Comparison of ENCODE assay signal across 36 cellular contexts in the genomic region with DNA sequence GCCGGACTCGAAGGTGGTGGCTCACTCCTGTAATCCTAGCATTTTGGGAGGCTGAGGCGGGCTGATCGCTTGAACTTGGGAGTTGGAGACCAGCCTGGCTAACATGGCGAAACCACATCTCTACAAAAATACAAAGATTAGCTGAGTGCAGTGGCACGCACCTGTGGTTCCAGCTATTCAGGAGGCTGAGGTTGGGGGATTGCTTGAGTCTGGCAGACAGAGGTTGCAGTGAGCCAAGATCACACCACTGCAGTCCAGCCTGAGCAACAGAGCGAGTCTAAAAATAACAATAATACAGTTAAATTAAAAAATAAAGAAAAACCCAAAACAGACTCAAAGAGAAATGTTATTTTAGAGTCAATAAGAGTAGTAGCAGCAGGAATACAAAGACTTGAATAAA.
"Had no signal": no experiment of that assay in that cellular context is flagged by ENCODE, and none has a peak within 500 bp of the region (broad histone marks: within the 10 kb centered on the region; RNA-seq: fewer than 3 reads in every experiment).

No MANE protein-coding gene starts in this region.

- H3K27me3 Mint-ChIP-seq: activated naive CD8-positive, alpha-beta T cell had no signal

- H3K36me3 Mint-ChIP-seq: activated CD8-positive, alpha-beta memory T cell treated with anti-CD3 and anti-CD28 coated beads, Interleukin-2, amount 10 ng/mL, durations not matched to agents 7 days and 5 days; activated naive CD4-positive, alpha-beta T cell treated with anti-CD3 and anti-CD28 coated beads, Interleukin-2, amount 10 ng/mL, durations not matched to agents 7 days and 5 days; activated naive CD4-positive, alpha-beta T cell treated with anti-CD3 and anti-CD28 coated beads, Interleukin-2, amount 50 U/mL, for 24 hours; activated naive CD8-positive, alpha-beta T cell; activated naive CD8-positive, alpha-beta T cell treated with anti-CD3 and anti-CD28 coated beads, Interleukin-2, amount 10 ng/mL, durations not matched to agents 7 days and 5 days; brain had no signal

- H3K9me3 Mint-ChIP-seq: activated B cell treated with CpG ODN at 0.5 μM for 24 hours; activated CD4-positive, alpha-beta memory T cell treated with anti-CD3 and anti-CD28 coated beads, Interleukin-2, amount 10 ng/mL, durations not matched to agents 7 days and 5 days; activated CD4-positive, alpha-beta T cell treated with anti-CD3 and anti-CD28 coated beads, Interleukin-2, amount 10 ng/mL, durations not matched to agents 24 days and 14 days; activated naive CD4-positive, alpha-beta T cell treated with anti-CD3 and anti-CD28 coated beads, Interleukin-2, amount 10 ng/mL, durations not matched to agents 7 days and 5 days; activated naive CD4-positive, alpha-beta T cell treated with anti-CD3 and anti-CD28 coated beads, Interleukin-2, amount 50 U/mL, for 24 hours; activated naive CD8-positive, alpha-beta T cell treated with anti-CD3 and anti-CD28 coated beads, Interleukin-2, amount 10 ng/mL, durations not matched to agents 7 days and 5 days; activated naive CD8-positive, alpha-beta T cell treated with anti-CD3 and anti-CD28 coated beads, Interleukin-2, amount 50 U/mL, for 24 hours; activated T-cell treated with anti-CD3 and anti-CD28 coated beads, Interleukin-2, amount 50 U/mL, for 24 hours; activated T-helper 2 cell treated with anti-CD3 and anti-CD28 coated beads, Interferon-gamma antibody, Interleukin-2, Interleukin-4, amounts not matched to agents 10 μg/mL and 5 μg/mL and 100 μg/mL, durations not matched to agents 14 hours and 24 hours and 36 hours; central memory CD8-positive, alpha-beta T cell; T-helper 1 cell treated with Interleukin-12 subunit alpha and Interleukin-12 subunit beta and Interleukin-4 antibody, amounts not matched to agents 30 μg/mL and 1 μg/mL, for 36 hours; T-helper 2 cell treated with Interferon-gamma antibody and Interleukin-4, amounts not matched to agents 5 μg/mL and 100 μg/mL, for 36 hours had no signal

- H3K4me1 Mint-ChIP-seq: activated CD4-positive, alpha-beta memory T cell treated with anti-CD3 and anti-CD28 coated beads, Interleukin-2, amount 10 ng/mL, durations not matched to agents 7 days and 5 days; activated CD4-positive, alpha-beta T cell treated with anti-CD3 and anti-CD28 coated beads, Interleukin-2, amount 10 ng/mL, durations not matched to agents 24 days and 14 days; activated naive CD4-positive, alpha-beta T cell treated with anti-CD3 and anti-CD28 coated beads, Interleukin-2, amount 10 ng/mL, durations not matched to agents 7 days and 5 days; activated naive CD4-positive, alpha-beta T cell treated with anti-CD3 and anti-CD28 coated beads, Interleukin-2, amount 50 U/mL, for 24 hours; brain; central memory CD8-positive, alpha-beta T cell had no signal

- DNase-seq: activated B cell treated with CpG ODN at 0.5 μM for 24 hours; activated CD4-positive, alpha-beta memory T cell treated with anti-CD3 and anti-CD28 coated beads, Interleukin-2, amount 10 ng/mL, durations not matched to agents 7 days and 5 days; activated CD4-positive, alpha-beta T cell treated with anti-CD3 and anti-CD28 coated beads for 4 hours; activated CD4-positive, alpha-beta T cell treated with anti-CD3 and anti-CD28 coated beads, Interleukin-2, amount 10 ng/mL, durations not matched to agents 24 days and 14 days; activated CD4-positive, alpha-beta T cell treated with anti-CD3 and anti-CD28 coated beads, Interleukin-2, amount 50 U/mL, for 1 hour; activated CD4-positive, alpha-beta T cell treated with anti-CD3 and anti-CD28 coated beads, Interleukin-2, amount 50 U/mL, for 4 hours; activated CD4-positive, CD25-positive, alpha-beta regulatory T cell treated with anti-CD3 and anti-CD28 coated beads, Interleukin-2, amount 50 U/mL, for 72 hours; activated CD8-positive, alpha-beta memory T cell treated with anti-CD3 and anti-CD28 coated beads for 24 hours; activated CD8-positive, alpha-beta memory T cell treated with anti-CD3 and anti-CD28 coated beads, Interleukin-2, amount 10 ng/mL, durations not matched to agents 7 days and 5 days; activated CD8-positive, alpha-beta memory T cell treated with anti-CD3 and anti-CD28 coated beads, Interleukin-2, amount 50 U/mL, for 48 hours; activated CD8-positive, alpha-beta T cell treated with anti-CD3 and anti-CD28 coated beads, Interleukin-2, amount 10 ng/mL, durations not matched to agents 7 days and 5 days; activated effector memory CD4-positive, alpha-beta T cell treated with Interleukin-2 at 50 U/mL for 16 hours; activated gamma-delta T cell; activated naive CD4-positive, alpha-beta T cell treated with anti-CD3 and anti-CD28 coated beads, Interleukin-2, amount 10 ng/mL, durations not matched to agents 7 days and 5 days; activated naive CD4-positive, alpha-beta T cell treated with Interleukin-2 at 50 U/mL for 16 hours; activated naive CD8-positive, alpha-beta T cell treated with anti-CD3 and anti-CD28 coated beads, Interleukin-2, amount 10 ng/mL, durations not matched to agents 7 days and 5 days; activated naive CD8-positive, alpha-beta T cell treated with anti-CD3 and anti-CD28 coated beads, Interleukin-2, amount 50 U/mL, for 24 hours; activated T-cell treated with anti-CD3 and anti-CD28 coated beads, Interleukin-2, amount 50 U/mL, for 24 hours; activated T-cell treated with anti-CD3 and anti-CD28 coated beads, Interleukin-2, amount 50 U/mL, for 48 hours; amygdala; anterior cingulate cortex; caudate nucleus; cerebellar nuclear complex; T-helper 1 cell; T-helper 2 cell; T-helper 9 cell had no signal

- H3K4me3 Mint-ChIP-seq: activated B cell treated with CpG ODN at 0.5 μM for 24 hours; activated CD4-positive, alpha-beta memory T cell treated with anti-CD3 and anti-CD28 coated beads, Interleukin-2, amount 10 ng/mL, durations not matched to agents 7 days and 5 days; activated CD4-positive, alpha-beta T cell treated with anti-CD3 and anti-CD28 coated beads, Interleukin-2, amount 10 ng/mL, durations not matched to agents 24 days and 14 days; activated CD8-positive, alpha-beta memory T cell treated with anti-CD3 and anti-CD28 coated beads, Interleukin-2, amount 10 ng/mL, durations not matched to agents 7 days and 5 days; activated CD8-positive, alpha-beta T cell treated with anti-CD3 and anti-CD28 coated beads, Interleukin-2, amount 10 ng/mL, durations not matched to agents 7 days and 5 days; activated naive CD4-positive, alpha-beta T cell treated with anti-CD3 and anti-CD28 coated beads, Interleukin-2, amount 10 ng/mL, durations not matched to agents 7 days and 5 days; activated naive CD4-positive, alpha-beta T cell treated with anti-CD3 and anti-CD28 coated beads, Interleukin-2, amount 50 U/mL, for 24 hours; activated naive CD8-positive, alpha-beta T cell; activated naive CD8-positive, alpha-beta T cell treated with anti-CD3 and anti-CD28 coated beads, Interleukin-2, amount 10 ng/mL, durations not matched to agents 7 days and 5 days; activated naive CD8-positive, alpha-beta T cell treated with anti-CD3 and anti-CD28 coated beads, Interleukin-2, amount 50 U/mL, for 24 hours; activated T-cell treated with anti-CD3 and anti-CD28 coated beads, Interleukin-2, amount 50 U/mL, for 24 hours; brain; central memory CD8-positive, alpha-beta T cell; T-helper 1 cell treated with Interleukin-12 subunit alpha and Interleukin-12 subunit beta and Interleukin-4 antibody, amounts not matched to agents 30 μg/mL and 1 μg/mL, for 36 hours; T-helper 2 cell treated with Interferon-gamma antibody and Interleukin-4, amounts not matched to agents 5 μg/mL and 100 μg/mL, for 36 hours had no signal

- H3K4me3 ChIP-seq: ascending aorta, cardiac muscle cell had no signal

- H3K27ac ChIP-seq: ascending aorta, cardiac muscle cell, VCaP had no signal

- H3K4me1 ChIP-seq: ascending aorta had no signal

- H3K27me3 ChIP-seq: ascending aorta, cardiac muscle cell had no signal

- H3K9me3 ChIP-seq: ascending aorta had no signal

- H3K27ac Mint-ChIP-seq: activated B cell treated with CpG ODN at 0.5 μM for 24 hours; activated CD4-positive, alpha-beta memory T cell treated with anti-CD3 and anti-CD28 coated beads, Interleukin-2, amount 10 ng/mL, durations not matched to agents 7 days and 5 days; activated CD4-positive, alpha-beta T cell treated with anti-CD3 and anti-CD28 coated beads, Interleukin-2, amount 10 ng/mL, durations not matched to agents 24 days and 14 days; activated CD8-positive, alpha-beta memory T cell treated with anti-CD3 and anti-CD28 coated beads, Interleukin-2, amount 10 ng/mL, durations not matched to agents 7 days and 5 days; activated CD8-positive, alpha-beta T cell treated with anti-CD3 and anti-CD28 coated beads, Interleukin-2, amount 10 ng/mL, durations not matched to agents 7 days and 5 days; activated naive CD4-positive, alpha-beta T cell treated with anti-CD3 and anti-CD28 coated beads, Interleukin-2, amount 10 ng/mL, durations not matched to agents 7 days and 5 days; activated naive CD4-positive, alpha-beta T cell treated with anti-CD3 and anti-CD28 coated beads, Interleukin-2, amount 50 U/mL, for 24 hours; activated naive CD8-positive, alpha-beta T cell; activated naive CD8-positive, alpha-beta T cell treated with anti-CD3 and anti-CD28 coated beads, Interleukin-2, amount 10 ng/mL, durations not matched to agents 7 days and 5 days; activated naive CD8-positive, alpha-beta T cell treated with anti-CD3 and anti-CD28 coated beads, Interleukin-2, amount 50 U/mL, for 24 hours; activated T-cell treated with anti-CD3 and anti-CD28 coated beads, Interleukin-2, amount 50 U/mL, for 24 hours; activated T-helper 2 cell treated with anti-CD3 and anti-CD28 coated beads, Interferon-gamma antibody, Interleukin-2, Interleukin-4, amounts not matched to agents 10 μg/mL and 5 μg/mL and 100 μg/mL, durations not matched to agents 14 hours and 24 hours and 36 hours; brain; T-helper 1 cell treated with Interleukin-12 subunit alpha and Interleukin-12 subunit beta and Interleukin-4 antibody, amounts not matched to agents 30 μg/mL and 1 μg/mL, for 36 hours; T-helper 2 cell treated with Interferon-gamma antibody and Interleukin-4, amounts not matched to agents 5 μg/mL and 100 μg/mL, for 36 hours had no signal

- H3K36me3 ChIP-seq: ascending aorta, cardiac muscle cell had no signal

- ATAC-seq: activated CD8-positive, alpha-beta memory T cell treated with anti-CD3 and anti-CD28 coated beads, Interleukin-2, amount 10 ng/mL, durations not matched to agents 7 days and 5 days; activated CD8-positive, alpha-beta T cell treated with anti-CD3 and anti-CD28 coated beads, Interleukin-2, amount 10 ng/mL, durations not matched to agents 7 days and 5 days; activated naive CD8-positive, alpha-beta T cell treated with anti-CD3 and anti-CD28 coated beads, Interleukin-2, amount 50 U/mL, for 24 hours had no signal
